In the genomic region with DNA sequence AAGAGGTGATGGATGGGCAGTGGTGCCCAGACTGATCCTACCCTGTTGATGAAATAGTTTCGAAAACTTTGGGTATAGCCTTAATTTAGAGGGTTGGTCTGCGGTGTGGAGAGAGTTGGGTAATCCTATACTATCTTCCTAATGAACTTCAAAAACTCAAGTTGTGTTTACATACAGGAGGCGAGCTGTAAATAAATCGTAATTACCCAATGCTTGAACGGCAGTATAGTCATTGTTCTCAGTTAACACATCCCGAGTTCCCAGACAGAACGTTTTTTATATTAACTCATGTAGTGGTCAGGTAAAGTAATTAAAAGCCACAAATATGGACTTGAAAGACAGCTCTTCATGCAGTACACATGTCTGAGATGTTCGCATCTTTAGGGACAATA, we compare ENCODE assay signal across 8 cellular contexts. TPM values are rescaled to one million over a fixed set of nuclear protein-coding genes. Genes with fewer than 3 reads are reported as not detected.
DNase-seq lines count a peak whose midpoint lies in the region; ATAC-seq and TF ChIP-seq lines count a peak whose summit lies in the region.

No MANE protein-coding gene starts in this region.

- H3K27me3 ChIP-seq in HCT116 (ENCODE audit: insufficient read depth, low read length) (no peaks in the 10 kb centered on the region), SU-DHL-6 (ENCODE audit: low read length) (no peaks in the 10 kb centered on the region), prostate gland (replicated peaks; ENCODE audit: insufficient read depth) (no peaks in the 10 kb centered on the region)

- H3K27ac ChIP-seq in HCT116 (ENCODE audit: low read depth, low read length), result peak overlapping the region; percentile 79
- peak overlapping the region; percentile 74 for H3K27ac ChIP-seq in SU-DHL-6 (ENCODE audit: low read depth, low read length)
- peak overlapping the region; percentile 95 to 96 for H3K27ac ChIP-seq in prostate gland

- H3K4me3 ChIP-seq in AG04449 (ENCODE audit: low read depth, low read length) (peak overlapping the region; percentile 85), HCT116 (replicated peaks in 1 of 2; ENCODE audit: low read depth in 1 of 2, low read length in 2 of 2) (peak overlapping the region; percentile 85 to 89), SU-DHL-6 (ENCODE audit: insufficient read depth, low read length, poor library complexity, severe bottlenecking) (peak overlapping the region; percentile 73), fibroblast of pulmonary artery (replicated peaks; ENCODE audit: low read depth, low read length) (peak overlapping the region; percentile 67), prostate gland (peak overlapping the region; percentile 76 to 85)

- peaks cover 9 to 18% of the 10 kb centered on the region in 2 experiments for H3K4me1 ChIP-seq in HCT116 (ENCODE audit: control insufficient read depth in 1 of 2, insufficient read depth in 2 of 2, low read length in 2 of 2)
- H3K4me1 ChIP-seq in prostate gland (replicated peaks), result no peaks in the 10 kb centered on the region

- no peak for TF ChIP-seq POLR2A in HCT116 (IDR thresholded peaks at IDR 0.05; ENCODE audit: borderline replicate concordance, extremely low read depth, insufficient read depth, insufficient read length)
- no peak for TF ChIP-seq POLR2A in prostate gland (IDR thresholded peaks at IDR 0.05)

- H3K36me3 ChIP-seq in HCT116 (ENCODE audit: control insufficient read depth in 1 of 2, insufficient read depth in 2 of 2, low read length in 2 of 2), result no peaks in the 10 kb centered on the region
- no peaks in the 10 kb centered on the region for H3K36me3 ChIP-seq in SU-DHL-6 (ENCODE audit: low read length)
- H3K36me3 ChIP-seq in prostate gland, result no peaks in the 10 kb centered on the region

- TSS peak; percentile 73 for BruUV-seq in HCT116 (replicated peaks; lab: Mats Ljungman, UMichigan)

- DNase-seq in AG04449 (ENCODE audit: low read depth, low spot score), result no peak
- no peak for DNase-seq in HCT116 (ENCODE audit: low read depth, low spot score)
- peak; percentile 30 for DNase-seq in fibroblast of pulmonary artery (ENCODE audit: low read depth)
- no peak for DNase-seq in prostate gland (ENCODE audit: low spot score)
- DNase-seq in hippocampal formation (lab: John Stamatoyannopoulos, UW), result no peak
- DNase-seq in omental fat pad (ENCODE audit: low spot score), result no peak

- POLR2A ChIA-PET in AG04449 (lab: Yijun Ruan, JAX) (interaction anchor here (0.9 to 1.0 kb wide), 2 partner anchors 715 to 955 kb away, joined by 3 read pairs; no protein-coding TSS in a partner anchor), HCT116 (lab: Charles Lee) (no interaction called here)

- TF ChIP-seq RAD21 in HCT116 (IDR thresholded peaks at IDR 0.05; ENCODE audit: low read depth), result no peak

- H3F3A ChIP-seq in SU-DHL-6 (ENCODE audit: insufficient read depth), result no peaks in the 10 kb centered on the region

- intact Hi-C loops in HCT116 (cut with micrococcal nuclease) (loop anchor here (2.0 to 5.0 kb wide), 3 partner anchors 65 to 1135 kb away; no protein-coding TSS in a partner anchor), prostate gland (cut with DNase I) (loop anchor here (1.0 to 10.0 kb wide), 3 partner anchors 52 to 1135 kb away; no protein-coding TSS in a partner anchor)

- CTCF ChIA-PET in AG04449 (lab: Yijun Ruan, JAX) (interaction anchor here (0.8 to 3.4 kb wide), 19 partner anchors 14 to 1136 kb away, joined by 3 to 50 read pairs (median 6); no protein-coding TSS in a partner anchor), HCT116 (lab: Charles Lee) (interaction anchor here (0.8 to 1.3 kb wide), 3 partner anchors 52 to 324 kb away, joined by 3 to 6 read pairs (median 3); no protein-coding TSS in a partner anchor)

- peak overlapping the region; percentile 74 for H3K9ac ChIP-seq in HCT116 (ENCODE audit: low read length)
- peak overlapping the region; percentile 72 for H3K9ac ChIP-seq in SU-DHL-6 (ENCODE audit: low read length)

- no peak for TF ChIP-seq CTCF in AG04449 (IDR thresholded peaks at IDR 0.05; ENCODE audit: insufficient read depth, low read length, missing control alignments)
- TF ChIP-seq CTCF in HCT116 (IDR thresholded peaks at IDR 0.05 in 2 of 3, conservative IDR thresholded peaks at IDR 0.05 in 1 of 3; ENCODE audit: borderline replicate concordance in 1 of 3, insufficient read depth in 1 of 3, low read depth in 2 of 3, low read length in 2 of 3), result no peak
- TF ChIP-seq CTCF in SU-DHL-6 (IDR thresholded peaks at IDR 0.05; ENCODE audit: insufficient read depth, low read length, poor library complexity, severe bottlenecking), result no peak
- TF ChIP-seq CTCF in fibroblast of pulmonary artery (IDR thresholded peaks at IDR 0.05; ENCODE audit: low read length, missing control alignments), result no peak
- no peak for TF ChIP-seq CTCF in prostate gland (IDR thresholded peaks at IDR 0.05)
- no peak for TF ChIP-seq CTCF in omental fat pad (IDR thresholded peaks at IDR 0.05)

- H3K9me3 ChIP-seq in HCT116 (ENCODE audit: control insufficient read depth in 1 of 2, insufficient read depth in 1 of 2, low read depth in 1 of 2, low read length in 2 of 2) (no peaks in the 10 kb centered on the region), SU-DHL-6 (ENCODE audit: insufficient read depth, low read length) (no peaks in the 10 kb centered on the region), prostate gland (no peaks in the 10 kb centered on the region)

- RAD21 ChIA-PET in HCT116 (lab: Charles Lee; ENCODE audit: low non-redundant PET in 1 of 2, low total read pairs in 2 of 2, uncharacterized antibody in 2 of 2, unreplicated experiment in 2 of 2), result no interaction called here

- H2AFZ ChIP-seq in HCT116 (ENCODE audit: low read depth, low read length, poor library complexity, severe bottlenecking), result no peak overlapping the region
- no peak overlapping the region for H2AFZ ChIP-seq in SU-DHL-6 (ENCODE audit: low read depth, low read length, severe bottlenecking)

- under 1% methylated on average over 8 of the region's 8 CpGs for WGBS in prostate gland

- no peak for ATAC-seq in HCT116
- ATAC-seq in GM19324 (IDR thresholded peaks at IDR 0.05; ENCODE audit: low FRiP score, unreplicated experiment), result no peak
- no peak for ATAC-seq in omental fat pad (ENCODE audit: low FRiP score)

- H3K9me2 ChIP-seq in HCT116 (ENCODE audit: insufficient read depth) (no peaks in the 10 kb centered on the region), SU-DHL-6 (replicated peaks; ENCODE audit: insufficient read depth, low read length) (no peaks in the 10 kb centered on the region)

- H4K20me1 ChIP-seq in HCT116 (ENCODE audit: insufficient read depth) (no peaks in the 10 kb centered on the region; the same call in none of the 2 replicates), SU-DHL-6 (ENCODE audit: low read depth, low read length) (peaks cover 32% of the 10 kb centered on the region)

- peaks cover 57% of the 10 kb centered on the region for H3K79me2 ChIP-seq in HCT116 (ENCODE audit: insufficient read depth, low read length)
- H3K79me2 ChIP-seq in SU-DHL-6 (ENCODE audit: insufficient read depth, low read length), result peaks cover 57% of the 10 kb centered on the region

- H3K4me2 ChIP-seq in HCT116 (ENCODE audit: low read length) (peak overlapping the region; percentile 95), SU-DHL-6 (ENCODE audit: low read depth, low read length, poor library complexity, severe bottlenecking) (peak overlapping the region; percentile 97)

TF ChIP-seq in HCT116, 20 proteins besides CTCF, POLR2A, EP300 and RAD21:
- TF ChIP-seq ZFX (IDR thresholded peaks at IDR 0.05), result no peak
- TF ChIP-seq EGR1 (IDR thresholded peaks at IDR 0.05; ENCODE audit: low read depth), result no peak
- TF ChIP-seq ATF3 (IDR thresholded peaks at IDR 0.05), result no peak
- TF ChIP-seq JUND (IDR thresholded peaks at IDR 0.05), result no peak
- no peak for TF ChIP-seq CEBPB (IDR thresholded peaks at IDR 0.05; ENCODE audit: low read depth)

RNA-seq across cellular contexts. Expression of gene PDS5B, which starts 1.5 kb away (rescaled TPM):
- total RNA-seq in HCT116 (2021; ENCODE audit: unreplicated experiment) (26.5 TPM), prostate gland (10 to 100 TPM; 37.0 to 63.3 TPM), omental fat pad (10 to 100 TPM; 20.4 to 55.0 (median 25.8) TPM)
- polyA plus RNA-seq in HCT116 (2012), result 2.7 and 4.0 TPM in 2 replicates

RNA-seq across cellular contexts. Expression of gene N4BP2L2, which starts 49.2 kb away (rescaled TPM):
- total RNA-seq in HCT116 (2021; ENCODE audit: unreplicated experiment) (92.7 TPM), prostate gland (100 to 1,000 TPM in 1 of 2 donors, 10 to 100 TPM in 1; 80.9 to 475 TPM), omental fat pad (100 to 1,000 TPM in 3 of 4 donors, 10 to 100 TPM in 1; 95.2 to 202 (median 136) TPM)
- polyA plus RNA-seq in HCT116 (2012), result 28.6 and 38.0 TPM in 2 replicates
